Comparison of ENCODE assay signal across 8 cellular contexts in the genomic region with DNA sequence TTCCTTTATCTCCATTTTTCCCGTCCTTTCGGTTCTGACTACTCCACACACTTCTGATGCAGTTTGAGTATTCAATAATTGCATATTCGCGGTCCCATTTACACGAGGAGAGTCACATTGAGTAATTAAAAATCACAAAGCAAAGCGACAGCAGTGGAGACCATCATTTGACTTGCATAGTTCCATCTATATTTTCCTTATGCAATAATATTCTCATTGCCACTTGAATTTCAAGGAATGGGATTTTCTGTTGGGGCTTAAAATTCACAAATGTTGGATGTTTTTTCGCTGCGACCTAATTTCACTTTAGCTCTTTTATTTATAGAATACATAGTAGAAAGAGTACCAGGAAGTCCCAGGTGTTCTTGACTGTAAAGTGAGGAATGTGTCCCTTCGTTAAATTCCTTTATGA.
DNase-seq lines count a peak whose midpoint lies in the region; ATAC-seq, FAIRE-seq and TF ChIP-seq lines count a peak whose summit lies in the region.

No MANE protein-coding gene starts in this region.

- H2AFZ ChIP-seq in SU-DHL-6 (ENCODE audit: low read depth, low read length, severe bottlenecking) = peak overlapping the region; percentile 83

- H4K20me1 ChIP-seq in SU-DHL-6 (ENCODE audit: low read depth, low read length) = no peaks in the 10 kb centered on the region

- TF ChIP-seq CTCF in GM12865 (IDR thresholded peaks at IDR 0.05; ENCODE audit: insufficient read depth, low read depth, low read length, missing control alignments) (no peak), SU-DHL-6 (IDR thresholded peaks at IDR 0.05; ENCODE audit: insufficient read depth, low read length, poor library complexity, severe bottlenecking) (no peak), fibroblast of mammary gland (conservative IDR thresholded peaks at IDR 0.05; ENCODE audit: control insufficient read depth, insufficient read depth, low read depth, low read length) (no peak), D721Med (IDR thresholded peaks at IDR 0.05; ENCODE audit: insufficient read depth, missing control alignments) (no peak)

- H3K4me2 ChIP-seq in SU-DHL-6 (ENCODE audit: low read depth, low read length, poor library complexity, severe bottlenecking) = peak overlapping the region; percentile 98

- peaks cover 36% of the 10 kb centered on the region for H3K79me2 ChIP-seq in SU-DHL-6 (ENCODE audit: insufficient read depth, low read length)

- no peak for ATAC-seq in aorta (ENCODE audit: low FRiP score)

- no peak for DNase-seq in GM12865 (ENCODE audit: low read depth)
- DNase-seq in fibroblast of mammary gland (ENCODE audit: low read depth) = no peak
- no peak for DNase-seq in cortex of kidney (lab: John Stamatoyannopoulos, UW)
- DNase-seq in D721Med (ENCODE audit: insufficient read length, low spot score) = no peak
- no peak for DNase-seq in aorta
- no peak for DNase-seq in SIG-M5 (lab: John Stamatoyannopoulos, UW)

- H3K9me3 ChIP-seq in SU-DHL-6 (ENCODE audit: insufficient read depth, low read length) (no peaks in the 10 kb centered on the region), aorta (ENCODE audit: control insufficient read depth, low read length) (no peaks in the 10 kb centered on the region)

- H3K4me3 ChIP-seq in GM12865 (ENCODE audit: low read depth, low read length) = peak overlapping the region; percentile 82
- H3K4me3 ChIP-seq in SU-DHL-6 (ENCODE audit: insufficient read depth, low read length, poor library complexity, severe bottlenecking) = peak overlapping the region; percentile 65
- peak overlapping the region; percentile 44 for H3K4me3 ChIP-seq in fibroblast of mammary gland (ENCODE audit: control insufficient read depth, low read depth, low read length)
- peak overlapping the region; percentile 93 for H3K4me3 ChIP-seq in rectal smooth muscle tissue (ENCODE audit: low read length)
- peak overlapping the region in 1 of 2 donors; percentile 65 for H3K4me3 ChIP-seq in aorta (ENCODE audit: low read length in 2 of 2)

- no peaks in the 10 kb centered on the region for H3K9me2 ChIP-seq in SU-DHL-6 (replicated peaks; ENCODE audit: insufficient read depth, low read length)

- intact Hi-C loops in aorta (cut with DNase I) = loop anchor here (2.0 to 10.0 kb wide), 4 partner anchors 52 to 188 kb away; a partner anchor contains a TSS

- WGBS in aorta, 2 donors = 67% methylated on average over 9 of the region's 9 CpGs

- H3K36me3 ChIP-seq in SU-DHL-6 (ENCODE audit: low read length) = no peaks in the 10 kb centered on the region
- H3K36me3 ChIP-seq in rectal smooth muscle tissue (ENCODE audit: control insufficient read depth, insufficient read depth, low read length) = no peaks in the 10 kb centered on the region
- H3K36me3 ChIP-seq in aorta (ENCODE audit: control insufficient read depth in 1 of 2, insufficient read depth in 2 of 2, low read length in 1 of 2) = no peaks in the 10 kb centered on the region

- H3K27ac ChIP-seq in SU-DHL-6 (ENCODE audit: low read depth, low read length) = peak overlapping the region; percentile 53; the same call in 1 of the 2 replicates
- H3K27ac ChIP-seq in rectal smooth muscle tissue (ENCODE audit: low read depth, low read length) = peak overlapping the region; percentile 69
- peak overlapping the region in 1 of 2 donors; percentile 39 for H3K27ac ChIP-seq in aorta (ENCODE audit: low read depth in 1 of 2, low read length in 2 of 2)

- H3K4me1 ChIP-seq in rectal smooth muscle tissue (ENCODE audit: control insufficient read depth, insufficient read depth, low read length) = peaks cover 4% of the 10 kb centered on the region
- no peaks in the 10 kb centered on the region for H3K4me1 ChIP-seq in aorta (ENCODE audit: control insufficient read depth in 1 of 2, insufficient read depth in 2 of 2, low read length in 2 of 2)

- no peaks in the 10 kb centered on the region for H3K27me3 ChIP-seq in SU-DHL-6 (ENCODE audit: low read length)
- H3K27me3 ChIP-seq in rectal smooth muscle tissue (ENCODE audit: control insufficient read depth, insufficient read depth, low read length) = no peaks in the 10 kb centered on the region
- no peaks in the 10 kb centered on the region for H3K27me3 ChIP-seq in aorta (ENCODE audit: control insufficient read depth in 1 of 2, insufficient read depth in 2 of 2, low read length in 1 of 2)

- H3K9ac ChIP-seq in SU-DHL-6 (ENCODE audit: low read length) (peak overlapping the region; percentile 74), rectal smooth muscle tissue (ENCODE audit: low read length) (peak overlapping the region; percentile 19)

- FAIRE-seq in D721Med (lab: Jason Lieb, UNC) = no peak

- peaks cover 12% of the 10 kb centered on the region; the same call in 1 of the 2 replicates for H3F3A ChIP-seq in SU-DHL-6 (ENCODE audit: insufficient read depth)
